In the genomic region with DNA sequence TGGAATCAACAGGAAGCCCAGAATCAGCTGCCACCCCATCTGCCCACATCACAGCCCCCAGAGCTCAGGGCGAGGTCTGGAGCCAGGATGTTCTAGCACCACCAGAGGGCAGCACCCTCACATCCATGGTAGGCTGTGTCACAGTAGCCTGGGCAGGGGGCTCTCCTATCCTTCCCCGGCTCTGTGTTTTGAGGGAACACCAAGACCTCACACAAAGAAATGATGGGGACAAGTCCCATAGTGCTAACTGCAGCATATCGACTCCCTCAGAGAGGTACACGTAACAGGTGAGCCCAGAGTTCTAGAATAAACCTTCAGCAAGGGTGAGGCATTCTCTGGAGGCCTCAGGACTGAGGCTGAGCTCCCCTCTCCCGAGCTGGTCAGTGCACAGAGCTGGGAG, we compare ENCODE assay signal across 8 cellular contexts. TPM values are rescaled to one million over a fixed set of nuclear protein-coding genes. Genes with fewer than 3 reads are reported as not detected.
DNase-seq lines count a peak whose midpoint lies in the region; ATAC-seq and TF ChIP-seq lines count a peak whose summit lies in the region.

No MANE protein-coding gene starts in this region.

- H3K4me1 Mint-ChIP-seq in CD4-positive, alpha-beta T cell (ENCODE audit: low read depth) = peaks cover 65% of the 10 kb centered on the region
- H3K4me1 Mint-ChIP-seq in osteocyte (ENCODE audit: unreplicated experiment) = peaks cover 23% of the 10 kb centered on the region

- no peak overlapping the region for H3K4me3 ChIP-seq in Panc1 (ENCODE audit: low read depth in 2 of 2, low read length in 2 of 2)
- no peak overlapping the region for H3K4me3 ChIP-seq in fibroblast of the aortic adventitia (ENCODE audit: low read depth, low read length)
- H3K4me3 ChIP-seq in tibial artery = no peak overlapping the region

- peak overlapping the region; percentile 94 for H3K27ac Mint-ChIP-seq in CD4-positive, alpha-beta T cell
- no peak overlapping the region for H3K27ac Mint-ChIP-seq in osteocyte (ENCODE audit: unreplicated experiment)

- ATAC-seq in CD4-positive, alpha-beta T cell (ENCODE audit: poor library complexity) = peak; percentile 20
- 0 out of 2 replicates have a peak, but pooled peaks have one; percentile 47 for ATAC-seq in Panc1
- ATAC-seq in GM21367 (IDR thresholded peaks at IDR 0.05; ENCODE audit: unreplicated experiment) = no peak

- peak overlapping the region; percentile 90 for H3K4me3 Mint-ChIP-seq in CD4-positive, alpha-beta T cell
- H3K4me3 Mint-ChIP-seq in osteocyte (ENCODE audit: unreplicated experiment) = no peak overlapping the region

- no peaks in the 10 kb centered on the region for H3K27me3 Mint-ChIP-seq in CD4-positive, alpha-beta T cell
- peaks cover 16% of the 10 kb centered on the region for H3K27me3 Mint-ChIP-seq in osteocyte (ENCODE audit: unreplicated experiment)

- TF ChIP-seq CTCF in CD4-positive, alpha-beta T cell (IDR thresholded peaks at IDR 0.05) = peak; percentile 83
- TF ChIP-seq CTCF in Panc1 (IDR thresholded peaks at IDR 0.05) (peak; percentile 86), fibroblast of the aortic adventitia (IDR thresholded peaks at IDR 0.05; ENCODE audit: insufficient read depth, low read length) (peak; percentile 94), osteocyte (IDR thresholded peaks at IDR 0.05) (peak; percentile 96), tibial artery (IDR thresholded peaks at IDR 0.05) (peak; percentile 86 to 87)

- intact Hi-C loops in CD4-positive, alpha-beta T cell (cut with DNase I, micrococcal nuclease) = loop anchor here (1.0 to 10.0 kb wide), 6 partner anchors 57 to 574 kb away; no protein-coding TSS in a partner anchor
- intact Hi-C loops in Panc1 (cut with micrococcal nuclease; ENCODE audit: unreplicated experiment) = loop anchor here (1.0 to 2.0 kb wide), 2 partner anchors 104 to 253 kb away; no protein-coding TSS in a partner anchor
- intact Hi-C loops in tibial artery (cut with DNase I; ENCODE audit: low total_unique reads) = loop anchor here (1.0 to 5.0 kb wide), 2 partner anchors 104 to 254 kb away; no protein-coding TSS in a partner anchor

- no peak overlapping the region for H3K27ac ChIP-seq in CD4-positive, alpha-beta T cell (ENCODE audit: low read depth, low read length)
- H3K27ac ChIP-seq in Panc1 (ENCODE audit: low read length) (no peak overlapping the region), tibial artery (no peak overlapping the region)

- no peaks in the 10 kb centered on the region; the same call in 1 of the 2 replicates for H3K36me3 ChIP-seq in Panc1 (ENCODE audit: control insufficient read depth, insufficient read depth, low read length)
- no peaks in the 10 kb centered on the region for H3K36me3 ChIP-seq in tibial artery

- DNase-seq in CD4-positive, alpha-beta T cell = peak; percentile 70 to 81 (median 75)
- DNase-seq in HEK293T (ENCODE audit: extremely low spot score) = peak; percentile 78
- no peak for DNase-seq in Panc1 (ENCODE audit: low read depth, low spot score)
- peak; percentile 63 for DNase-seq in activated T-helper 1 cell treated with Interleukin-2 at 50 U/mL for 16 hours (ENCODE audit: low read depth)
- peak; percentile 54 for DNase-seq in fibroblast of the aortic adventitia (ENCODE audit: low read depth)
- DNase-seq in osteocyte (ENCODE audit: extremely low spot score, unreplicated experiment) = peak; percentile 89
- DNase-seq in tibial artery = peak; percentile 51 to 77

- H3K36me3 Mint-ChIP-seq in CD4-positive, alpha-beta T cell (ENCODE audit: low read depth) = peaks cover 4% of the 10 kb centered on the region
- H3K36me3 Mint-ChIP-seq in osteocyte (ENCODE audit: unreplicated experiment) = no peaks in the 10 kb centered on the region

- H3K4me1 ChIP-seq in Panc1 (ENCODE audit: control insufficient read depth, insufficient read depth, low read length) (peaks cover 11% of the 10 kb centered on the region), tibial artery (peaks cover 0 to 37% (median 23%) of the 10 kb centered on the region in 4 donors)

- no peaks in the 10 kb centered on the region for H3K27me3 ChIP-seq in CD4-positive, alpha-beta T cell (ENCODE audit: control insufficient read depth, insufficient read depth, low read length)
- H3K27me3 ChIP-seq in Panc1 (ENCODE audit: control insufficient read depth, insufficient read depth, low read length) (no peaks in the 10 kb centered on the region), tibial artery (no peaks in the 10 kb centered on the region)

- no TSS peak for BruUV-seq in Panc1 (replicated peaks; lab: Mats Ljungman, UMichigan)

- in situ Hi-C loops in Panc1 (cut with HindIII; ENCODE audit: low pct_unique_long_range_greater_than_20kb, low sequenced_read_pairs) = no loop called here

- H3K9me3 ChIP-seq in CD4-positive, alpha-beta T cell (ENCODE audit: control insufficient read depth, low read length) = no peaks in the 10 kb centered on the region
- H3K9me3 ChIP-seq in Panc1 (ENCODE audit: control insufficient read depth, insufficient read depth, low read depth, low read length) = no peaks in the 10 kb centered on the region
- no peaks in the 10 kb centered on the region for H3K9me3 ChIP-seq in tibial artery

- no peaks in the 10 kb centered on the region for H3K9me3 Mint-ChIP-seq in CD4-positive, alpha-beta T cell
- H3K9me3 Mint-ChIP-seq in osteocyte (ENCODE audit: unreplicated experiment) = no peaks in the 10 kb centered on the region

- POLR2A ChIA-PET in CD4-positive, alpha-beta T cell (lab: Charles Lee) = interaction anchor here (0.6 to 6.9 kb wide), 11 partner anchors 11 to 1008 kb away, joined by 3 to 199 read pairs (median 4); partner anchors contain the start of genes LAMTOR5, LRIF1 and RBM15
- POLR2A ChIA-PET in HEK293T (lab: Yijun Ruan, JAX) (interaction anchor here (0.6 to 2.4 kb wide), 9 partner anchors 11 to 288 kb away, joined by 3 to 14 read pairs (median 5); partner anchors contain the start of gene RBM15), Panc1 (lab: Charles Lee) (no interaction called here)

- CTCF ChIA-PET in CD4-positive, alpha-beta T cell (lab: Charles Lee) = interaction anchor here (0.6 to 7.3 kb wide), 21 partner anchors 8 to 288 kb away, joined by 3 to 123 read pairs (median 5); partner anchors contain the start of genes LAMTOR5, RBM15 and STRIP1
- CTCF ChIA-PET in HEK293T (lab: Yijun Ruan, JAX) = interaction anchor here (0.5 to 13.6 kb wide), 36 partner anchors 8 to 558 kb away, joined by 3 to 382 read pairs (median 4); partner anchors contain the start of gene RBM15
- CTCF ChIA-PET in Panc1 (lab: Charles Lee) = interaction anchor here (0.5 to 4.5 kb wide), 11 partner anchors 50 to 288 kb away, joined by 3 to 77 read pairs (median 4); no protein-coding TSS in a partner anchor

TF ChIP-seq in HEK293T, 16 proteins besides CTCF, POLR2A, EP300 and RAD21:
- TF ChIP-seq ARNT (IDR thresholded peaks at IDR 0.05) = no peak
TF ChIP-seq in HEK293T: peak in this region for 0.

RNA-seq across cellular contexts. Expression of gene KCNC4, which starts 2.3 kb away (rescaled TPM):
- total RNA-seq in CD4-positive, alpha-beta T cell = 10 to 100 TPM; 16.5 to 17.7 TPM
- total RNA-seq in Panc1 (2021; ENCODE audit: unreplicated experiment) = 15.4 TPM
- 12.5 TPM for polyA plus RNA-seq in Panc1 (2012; ENCODE audit: insufficient read length)
- total RNA-seq in fibroblast of the aortic adventitia (ENCODE audit: low replicate concordance) = 4.7 and 6.8 TPM in 2 replicates
- 1.1 and 2.0 TPM in 2 replicates for total RNA-seq in osteocyte

RNA-seq across cellular contexts. Expression of gene SLC6A17, which starts 57.5 kb away (rescaled TPM):
- not detected for total RNA-seq in CD4-positive, alpha-beta T cell
- total RNA-seq in Panc1 (2021; ENCODE audit: unreplicated experiment) = 5.7 TPM
- 5.5 TPM for polyA plus RNA-seq in Panc1 (2012; ENCODE audit: insufficient read length)
- total RNA-seq in fibroblast of the aortic adventitia (ENCODE audit: low replicate concordance) = 0.16 and 0.90 TPM in 2 replicates
- 1.5 and 1.6 TPM in 2 replicates for total RNA-seq in osteocyte
